In genomic region chr2:37635359-37636208, GRCh38 we compare ENCODE assay signal across 8 cellular contexts. TPM values are rescaled to one million over a fixed set of nuclear protein-coding genes. Genes with fewer than 3 reads are reported as not detected.
A peak's percentile ranks its signal among the peaks of the same experiment; 100 is the strongest.
DNase-seq lines count a peak whose midpoint lies in the region; ATAC-seq and TF ChIP-seq lines count a peak whose summit lies in the region.

No MANE protein-coding gene starts in this region.

- H3K27me3 ChIP-seq in HL-60 (ENCODE audit: insufficient read depth, poor library complexity, severe bottlenecking) (no peaks in the 10 kb centered on the region), prostate gland (replicated peaks; ENCODE audit: insufficient read depth) (no peaks in the 10 kb centered on the region)

- peak; percentile 90 for DNase-seq in AG10803 (ENCODE audit: low read depth)
- DNase-seq in HL-60 (ENCODE audit: low read depth in 1 of 2, low spot score in 1 of 2), result peak; percentile 95
- peak; percentile 33 to 46 for DNase-seq in activated CD8-positive, alpha-beta memory T cell treated with anti-CD3 and anti-CD28 coated beads for 1 hour (ENCODE audit: extremely low read depth in 1 of 2, low read depth in 1 of 2)
- peak; percentile 68 to 73 for DNase-seq in foreskin fibroblast
- DNase-seq in stimulated activated CD4-positive, alpha-beta T cell treated with anti-CD3 and anti-CD28 coated beads, TNF-alpha, amount 100 ng/mL, for 48 hours (ENCODE audit: low read depth in 3 of 3), result peak; percentile 45 to 70 (median 53)
- DNase-seq in RKO (ENCODE audit: low spot score), result no peak
- DNase-seq in prostate gland (ENCODE audit: low spot score), result no peak

- TF ChIP-seq POLR2A in prostate gland (IDR thresholded peaks at IDR 0.05), result no peak

- WGBS in prostate gland, result 86% methylated on average over 9 of the region's 9 CpGs

- H3K4me3 ChIP-seq in AG10803 (ENCODE audit: low read length) (no peak overlapping the region), HL-60 (replicated peaks; ENCODE audit: insufficient read depth, low read length) (no peak overlapping the region), foreskin fibroblast (ENCODE audit: low read depth in 1 of 2, low read length in 2 of 2) (no peak overlapping the region), prostate gland (no peak overlapping the region)

- no peaks in the 10 kb centered on the region for H3K36me3 ChIP-seq in prostate gland

- TF ChIP-seq CTCF in AG10803 (conservative IDR thresholded peaks at IDR 0.05; ENCODE audit: low read length), result no peak
- no peak for TF ChIP-seq CTCF in HL-60 (IDR thresholded peaks at IDR 0.05; ENCODE audit: insufficient read depth, low read length)
- no peak for TF ChIP-seq CTCF in foreskin fibroblast (IDR thresholded peaks at IDR 0.05; ENCODE audit: low read depth, low read length)
- no peak for TF ChIP-seq CTCF in prostate gland (IDR thresholded peaks at IDR 0.05)

- intact Hi-C loops in prostate gland (cut with DNase I), result no loop called here

- H3K27ac ChIP-seq in HL-60 (replicated peaks) (peak overlapping the region; percentile 83), prostate gland (no peak overlapping the region)

- no peaks in the 10 kb centered on the region for H3K9me3 ChIP-seq in prostate gland

- no peaks in the 10 kb centered on the region for H3K4me1 ChIP-seq in prostate gland (replicated peaks)

- ATAC-seq in GM19468 (IDR thresholded peaks at IDR 0.05; ENCODE audit: extremely low read depth, unreplicated experiment), result peak; percentile 79

RNA-seq across cellular contexts. Expression of gene CDC42EP3, which starts 35.9 kb away (rescaled TPM):
- 10 to 100 TPM; 38.5 to 75.5 TPM for total RNA-seq in prostate gland

Comparison
In these comparisons a context has a peak if more than half of its experiments do, and no peak if none do; other contexts are left out.
1. DNase-seq: peak in AG10803 (single experiment), HL-60 (2 of 2), activated CD8-positive, alpha-beta memory T cell treated with anti-CD3 and anti-CD28 coated beads for 1 hour (2 of 2), foreskin fibroblast (2 of 2) and stimulated activated CD4-positive, alpha-beta T cell treated with anti-CD3 and anti-CD28 coated beads, TNF-alpha, amount 100 ng/mL, for 48 hours (3 of 3); none in RKO (single experiment) and prostate gland (single experiment).